Comparison of ENCODE assay signal across 1 cellular context in the genomic region with DNA sequence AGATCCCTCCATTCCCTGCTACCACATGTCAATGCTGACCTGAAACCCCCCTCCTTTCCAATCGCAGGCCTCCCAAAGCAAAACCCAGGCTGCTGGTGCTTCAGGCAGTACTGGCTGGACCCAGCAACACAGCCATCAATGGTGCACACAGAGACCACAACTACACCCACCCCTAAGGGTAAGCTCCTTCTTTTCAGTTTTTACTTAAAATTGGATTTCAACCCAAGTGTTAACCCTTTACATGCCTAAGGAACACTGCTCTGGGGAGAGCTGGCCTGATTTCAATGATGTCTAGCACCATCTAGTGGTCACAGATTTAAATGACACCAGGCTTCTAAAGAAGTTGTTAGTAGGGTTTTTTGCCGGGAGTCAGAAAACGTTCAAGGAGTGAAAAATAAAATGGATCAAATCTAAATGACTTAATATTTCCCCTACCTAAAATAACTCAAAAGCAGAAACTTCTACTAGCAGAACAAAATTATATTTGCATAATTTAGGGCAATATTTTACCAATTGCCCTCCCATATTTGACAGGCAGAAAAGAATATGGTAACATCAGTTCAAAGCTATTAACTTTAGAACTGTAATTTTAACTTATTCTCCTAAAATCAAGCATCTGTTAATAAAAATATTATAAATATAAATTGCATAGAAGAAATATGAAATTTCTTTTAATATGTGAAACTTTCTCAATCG.
TF ChIP-seq lines count a peak whose summit lies in the region.

No MANE protein-coding gene starts in this region.

TF ChIP-seq in HCT116, 20 proteins besides CTCF, POLR2A, EP300 and RAD21 (continued from another document):
- TF ChIP-seq, protein P1, sequence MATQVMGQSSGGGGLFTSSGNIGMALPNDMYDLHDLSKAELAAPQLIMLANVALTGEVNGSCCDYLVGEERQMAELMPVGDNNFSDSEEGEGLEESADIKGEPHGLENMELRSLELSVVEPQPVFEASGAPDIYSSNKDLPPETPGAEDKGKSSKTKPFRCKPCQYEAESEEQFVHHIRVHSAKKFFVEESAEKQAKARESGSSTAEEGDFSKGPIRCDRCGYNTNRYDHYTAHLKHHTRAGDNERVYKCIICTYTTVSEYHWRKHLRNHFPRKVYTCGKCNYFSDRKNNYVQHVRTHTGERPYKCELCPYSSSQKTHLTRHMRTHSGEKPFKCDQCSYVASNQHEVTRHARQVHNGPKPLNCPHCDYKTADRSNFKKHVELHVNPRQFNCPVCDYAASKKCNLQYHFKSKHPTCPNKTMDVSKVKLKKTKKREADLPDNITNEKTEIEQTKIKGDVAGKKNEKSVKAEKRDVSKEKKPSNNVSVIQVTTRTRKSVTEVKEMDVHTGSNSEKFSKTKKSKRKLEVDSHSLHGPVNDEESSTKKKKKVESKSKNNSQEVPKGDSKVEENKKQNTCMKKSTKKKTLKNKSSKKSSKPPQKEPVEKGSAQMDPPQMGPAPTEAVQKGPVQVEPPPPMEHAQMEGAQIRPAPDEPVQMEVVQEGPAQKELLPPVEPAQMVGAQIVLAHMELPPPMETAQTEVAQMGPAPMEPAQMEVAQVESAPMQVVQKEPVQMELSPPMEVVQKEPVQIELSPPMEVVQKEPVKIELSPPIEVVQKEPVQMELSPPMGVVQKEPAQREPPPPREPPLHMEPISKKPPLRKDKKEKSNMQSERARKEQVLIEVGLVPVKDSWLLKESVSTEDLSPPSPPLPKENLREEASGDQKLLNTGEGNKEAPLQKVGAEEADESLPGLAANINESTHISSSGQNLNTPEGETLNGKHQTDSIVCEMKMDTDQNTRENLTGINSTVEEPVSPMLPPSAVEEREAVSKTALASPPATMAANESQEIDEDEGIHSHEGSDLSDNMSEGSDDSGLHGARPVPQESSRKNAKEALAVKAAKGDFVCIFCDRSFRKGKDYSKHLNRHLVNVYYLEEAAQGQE (IDR thresholded peaks at IDR 0.05; ENCODE audit: low read depth) = no peak
- TF ChIP-seq YY1 (IDR thresholded peaks at IDR 0.05; ENCODE audit: extremely low read depth, insufficient replicate concordance, low read depth, low read length) (no peak), POLR2AphosphoS5 (IDR thresholded peaks at IDR 0.05; ENCODE audit: low read depth, low read length) (no peak), TCF7L2 (IDR thresholded peaks at IDR 0.05; ENCODE audit: borderline replicate concordance, extremely low read depth, insufficient read depth, insufficient read length) (no peak), CBX3 (IDR thresholded peaks at IDR 0.05; ENCODE audit: low read depth) (no peak), SRF (IDR thresholded peaks at IDR 0.05; ENCODE audit: low read depth) (no peak), ZFX (IDR thresholded peaks at IDR 0.05) (no peak), EZH2 (IDR thresholded peaks at IDR 0.05) (no peak)
- TF ChIP-seq, protein P2, sequence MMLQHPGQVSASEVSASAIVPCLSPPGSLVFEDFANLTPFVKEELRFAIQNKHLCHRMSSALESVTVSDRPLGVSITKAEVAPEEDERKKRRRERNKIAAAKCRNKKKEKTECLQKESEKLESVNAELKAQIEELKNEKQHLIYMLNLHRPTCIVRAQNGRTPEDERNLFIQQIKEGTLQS (IDR thresholded peaks at IDR 0.05) = no peak
